ENCODE assay signal across 13 cellular contexts in the genomic region with DNA sequence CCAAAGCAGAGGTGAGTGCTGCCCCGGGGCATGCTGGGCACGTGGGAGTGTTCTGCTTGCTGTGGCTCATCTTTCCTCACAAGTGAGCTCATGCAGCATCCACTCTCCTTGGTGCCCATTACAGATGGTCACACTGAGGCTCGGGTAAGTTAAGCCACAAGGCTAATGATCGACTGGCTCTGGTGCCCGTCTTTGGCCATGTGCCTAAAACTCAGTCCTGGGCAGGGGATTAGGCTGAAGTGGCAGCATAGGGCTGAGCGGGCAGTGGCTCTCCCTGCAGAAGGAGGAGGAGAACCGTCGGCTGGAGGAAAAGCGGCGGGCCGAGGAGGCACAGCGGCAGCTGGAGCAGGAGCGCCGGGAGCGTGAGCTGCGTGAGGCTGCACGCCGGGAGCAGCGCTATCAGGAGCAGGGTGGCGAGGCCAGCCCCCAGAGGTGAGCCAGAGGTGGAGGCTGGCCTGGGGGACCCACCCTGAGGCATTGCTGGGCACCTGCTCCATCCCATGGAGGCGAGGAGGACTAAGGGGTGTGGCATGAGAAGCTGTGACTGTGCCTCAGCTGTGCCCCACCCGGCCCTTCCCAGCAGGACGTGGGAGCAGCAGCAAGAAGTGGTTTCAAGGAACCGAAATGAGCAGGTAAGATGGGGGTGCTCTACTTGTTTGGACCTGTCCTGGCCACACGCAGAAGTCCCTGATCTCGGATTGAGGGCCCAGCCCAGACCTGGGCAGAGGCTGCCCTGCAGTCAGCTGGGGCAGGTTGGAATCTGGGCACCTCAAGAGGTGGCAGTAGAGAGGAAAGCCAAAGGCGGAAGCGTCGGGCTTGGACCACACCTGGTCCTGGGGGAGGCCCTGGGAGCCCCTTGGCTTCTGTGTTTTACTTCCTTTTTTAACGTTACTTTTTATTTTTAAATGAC. TPM values are rescaled to one million over a fixed set of nuclear protein-coding genes. Genes with fewer than 3 reads are reported as not detected.
DNase-seq lines count a peak whose midpoint lies in the region; ATAC-seq, FAIRE-seq and TF ChIP-seq lines count a peak whose summit lies in the region.
"Had no signal": no experiment of that assay in that cellular context is flagged by ENCODE, and none has a peak within 500 bp of the region (broad histone marks: within the 10 kb centered on the region; RNA-seq: fewer than 3 reads in every experiment).

No MANE protein-coding gene starts in this region.

- H3K4me1 ChIP-seq in OCI-LY7 (ENCODE audit: insufficient read depth, low read length, poor library complexity, severe bottlenecking) (peaks cover 24% of the 10 kb centered on the region), skeletal muscle tissue (ENCODE audit: control insufficient read depth in 3 of 3, insufficient read depth in 3 of 3, low read length in 3 of 3) (peaks cover 31 to 64% (median 64%) of the 10 kb centered on the region in 3 donors)
- H3K4me1 ChIP-seq: A549 had no signal

- no peaks in the 10 kb centered on the region for H4K20me1 ChIP-seq in OCI-LY7 (ENCODE audit: insufficient read depth, low read length)

- H3K36me3 ChIP-seq in OCI-LY7 (ENCODE audit: insufficient read depth, low read length) (peaks cover 98% of the 10 kb centered on the region), skeletal muscle tissue (ENCODE audit: control insufficient read depth in 3 of 3, insufficient read depth in 3 of 3, low read length in 3 of 3) (peaks cover 61 to 72% (median 70%) of the 10 kb centered on the region in 3 donors)

- CTCF ChIA-PET in OCI-LY7 (lab: Charles Lee; ENCODE audit: unreplicated experiment), result no interaction called here

- peak overlapping the region; percentile 59 for H3K27ac ChIP-seq in OCI-LY7 (ENCODE audit: low read depth, low read length, poor library complexity, severe bottlenecking)
- peak overlapping the region; percentile 21 for H3K27ac ChIP-seq in skeletal muscle tissue (ENCODE audit: low read depth, low read length)
- H3K27ac ChIP-seq: A549, cardiac muscle cell had no signal

- intact Hi-C loops in OCI-LY7 (cut with micrococcal nuclease; ENCODE audit: unreplicated experiment), result no loop called here

- H3K9me3 ChIP-seq in OCI-LY7 (ENCODE audit: low read length) (no peaks in the 10 kb centered on the region), skeletal muscle tissue (ENCODE audit: control insufficient read depth in 3 of 3, low read length in 3 of 3) (no peaks in the 10 kb centered on the region)
- H3K9me3 ChIP-seq: A549 had no signal

- H3K79me2 ChIP-seq in OCI-LY7 (ENCODE audit: insufficient read depth, low read depth, low read length), result peaks cover 6% of the 10 kb centered on the region; the same call in 1 of the 2 replicates

- BruUV-seq in OCI-LY7 (replicated peaks; lab: Mats Ljungman, UMichigan), result no TSS peak

- H3K4me3 ChIP-seq in OCI-LY7 (ENCODE audit: low read depth, low read length, poor library complexity, severe bottlenecking), result no peak overlapping the region
- H3K4me3 ChIP-seq in skeletal muscle tissue (ENCODE audit: low read length in 3 of 3), result no peak overlapping the region
- H3K4me3 ChIP-seq: A549, cardiac muscle cell had no signal

- FAIRE-seq in D721Med (lab: Jason Lieb, UNC), result no peak
- FAIRE-seq: A549, keratinocyte had no signal

- peak overlapping the region in 1 of 3 donors; percentile 45 for H3K9ac ChIP-seq in skeletal muscle tissue (ENCODE audit: low read depth in 1 of 3, low read length in 3 of 3)

- no peak overlapping the region for H2AFZ ChIP-seq in OCI-LY7 (ENCODE audit: low read length)

- peak overlapping the region; percentile 33; the same call in 1 of the 2 replicates for H3K4me2 ChIP-seq in OCI-LY7 (ENCODE audit: low read length)
- H3K4me2 ChIP-seq: A549 had no signal

- peak; percentile 11 for DNase-seq in activated CD8-positive, alpha-beta memory T cell treated with anti-CD3 and anti-CD28 coated beads, Interleukin-2, amount 50 U/mL, for 4 hours
- DNase-seq in activated CD8-positive, alpha-beta memory T cell treated with anti-CD3 and anti-CD28 coated beads, Interleukin-2, amount 50 U/mL, for 48 hours, result no peak
- DNase-seq in OCI-LY7 (ENCODE audit: low spot score) (peak; percentile 48), D721Med (ENCODE audit: insufficient read length, low spot score) (no peak)
- DNase-seq: NCI-H2081 treated with DMSO at 0.1 percent for 48 hours, nucleus accumbens had no signal

- H3K9me2 ChIP-seq in OCI-LY7 (ENCODE audit: insufficient read depth, low read length), result no peaks in the 10 kb centered on the region

- POLR2A ChIA-PET in OCI-LY7 (lab: Charles Lee), result interaction anchor here (0.6 kb wide), 1 partner anchor 9 kb away, joined by 3 read pairs; no protein-coding TSS in a partner anchor

- H3K27me3 ChIP-seq in skeletal muscle tissue (ENCODE audit: control insufficient read depth in 3 of 3, insufficient read depth in 3 of 3, low read length in 3 of 3), result no peaks in the 10 kb centered on the region
- H3K27me3 ChIP-seq: cardiac muscle cell had no signal

- TF ChIP-seq CTCF in OCI-LY7 (conservative IDR thresholded peaks at IDR 0.05; ENCODE audit: low read length) (peak; percentile 30; the same call in 1 of the 2 replicates), D721Med (IDR thresholded peaks at IDR 0.05; ENCODE audit: insufficient read depth, missing control alignments) (no peak)

- peak; percentile 90 for ATAC-seq in esophagus mucosa
- no peak for ATAC-seq in SK-N-SH treated with all-trans-retinoic acid at 6 μM for 48 hours
- no peak for ATAC-seq in HG03432 (IDR thresholded peaks at IDR 0.05; ENCODE audit: unreplicated experiment)
- ATAC-seq: A549 had no signal

TF ChIP-seq in SK-N-SH treated with all-trans-retinoic acid at 6 μM for 48 hours, 23 proteins besides CTCF, POLR2A, EP300 and RAD21:
- TF ChIP-seq ZC3H10 (CRISPR knock-in tag; IDR thresholded peaks at IDR 0.05) (no peak), TSHZ2 (CRISPR knock-in tag; IDR thresholded peaks at IDR 0.05) (no peak), TCF4 (CRISPR knock-in tag; IDR thresholded peaks at IDR 0.05; ENCODE audit: borderline replicate concordance) (no peak), SNAI2 (CRISPR knock-in tag; IDR thresholded peaks at IDR 0.05) (no peak), ESRRG (CRISPR knock-in tag; IDR thresholded peaks at IDR 0.05) (no peak), ISL1 (CRISPR knock-in tag; IDR thresholded peaks at IDR 0.05) (no peak), RARB (CRISPR knock-in tag; IDR thresholded peaks at IDR 0.05) (no peak), TOX (CRISPR knock-in tag; IDR thresholded peaks at IDR 0.05; ENCODE audit: borderline replicate concordance) (no peak)

RNA-seq across cellular contexts. Expression of gene PGAM2, which starts 7.3 kb away (rescaled TPM):
- total RNA-seq in OCI-LY7 (2014; rRNA removed; shearing (Covaris generic)), result 0.69 TPM in 1 of 2 replicates, not detected in the other
- total RNA-seq in OCI-LY7 (2022) (0.80 and 1.1 TPM in 2 replicates), esophagus mucosa (2.6 TPM), skeletal muscle tissue (618 TPM)

RNA-seq across cellular contexts. Expression of gene DBNL, which starts 13.6 kb away (rescaled TPM):
- total RNA-seq in OCI-LY7 (2014; rRNA removed; shearing (Covaris generic)), result 124 and 133 TPM in 2 replicates
- total RNA-seq in OCI-LY7 (2022), result 121 and 137 TPM in 2 replicates
- total RNA-seq in esophagus mucosa, result 157 TPM
- total RNA-seq in skeletal muscle tissue, result 41.2 TPM

RNA-seq across cellular contexts. Expression of gene POLM, which starts 24.2 kb away (rescaled TPM):
- total RNA-seq in OCI-LY7 (2014; rRNA removed; shearing (Covaris generic)), result 83.8 and 90.0 TPM in 2 replicates
- total RNA-seq in OCI-LY7 (2022) (87.9 and 99.3 TPM in 2 replicates), esophagus mucosa (14.8 TPM), skeletal muscle tissue (12.5 TPM)

RNA-seq across cellular contexts. Expression of gene AEBP1, which starts 46.0 kb away (rescaled TPM):
- 62.9 and 64.2 TPM in 2 replicates for total RNA-seq in OCI-LY7 (2014; rRNA removed; shearing (Covaris generic))
- 35.0 and 42.2 TPM in 2 replicates for total RNA-seq in OCI-LY7 (2022)
- 6.7 TPM for total RNA-seq in esophagus mucosa
- total RNA-seq in skeletal muscle tissue, result 32.4 TPM

Comparison
In these comparisons a context has a peak if more than half of its experiments do, and no peak if none do; other contexts are left out.
1. DNase-seq: peak in activated CD8-positive, alpha-beta memory T cell treated with anti-CD3 and anti-CD28 coated beads, Interleukin-2, amount 50 U/mL, for 4 hours (single experiment) and OCI-LY7 (single experiment); none in activated CD8-positive, alpha-beta memory T cell treated with anti-CD3 and anti-CD28 coated beads, Interleukin-2, amount 50 U/mL, for 48 hours (single experiment) and D721Med (single experiment).
2. RNA of gene PGAM2, which starts 7.3 kb away (total RNA-seq): 618 TPM in skeletal muscle tissue (single experiment); 2.6 TPM in esophagus mucosa (single experiment) and 0.69 to 1.1 TPM in OCI-LY7; every median in the first group is over 100 times any median in the second.